Comparison of ENCODE assay signal across 10 cellular contexts in the genomic region with DNA sequence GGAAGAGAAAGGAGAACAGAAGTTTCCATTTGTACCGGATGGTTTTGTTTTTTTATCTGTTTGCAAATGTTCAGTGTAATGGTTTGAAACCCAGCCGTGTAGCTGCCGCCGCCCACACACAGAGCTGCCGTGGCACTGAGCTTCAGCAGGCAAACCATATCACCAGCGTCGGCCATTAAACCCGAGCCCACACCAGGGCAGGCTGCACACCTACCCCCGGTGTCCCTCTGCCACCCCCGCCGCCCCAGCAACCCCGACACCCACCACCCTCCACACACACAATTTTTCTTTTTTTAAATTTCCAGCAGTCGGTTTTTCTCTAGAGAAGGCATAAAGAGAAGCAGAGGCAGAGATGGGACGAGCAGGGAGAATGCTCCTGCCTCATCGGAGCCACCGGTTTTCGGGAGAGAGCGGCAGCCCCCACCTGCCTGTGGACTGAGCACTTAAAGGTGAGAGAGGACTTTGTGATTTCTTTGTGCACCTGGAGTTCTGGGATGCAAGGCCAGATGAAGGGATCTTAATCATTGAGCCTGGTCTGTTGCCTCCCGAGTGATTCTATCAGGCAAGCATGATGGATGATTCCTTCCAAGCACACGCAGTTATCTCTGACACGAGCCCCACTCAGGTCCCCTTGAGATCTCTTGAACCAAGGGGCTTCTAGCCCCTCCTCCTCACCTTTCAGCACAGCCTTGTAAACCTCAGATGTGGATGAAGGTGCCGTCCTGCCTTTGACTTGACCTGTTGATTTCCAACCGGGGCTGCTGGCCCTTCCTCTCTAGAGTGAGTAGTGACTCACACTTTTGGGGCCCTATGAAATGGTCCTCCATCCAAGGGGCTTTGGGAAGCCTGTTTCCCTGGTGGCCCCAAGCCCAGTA. TPM values are rescaled to one million over a fixed set of nuclear protein-coding genes. Genes with fewer than 3 reads are reported as not detected.
DNase-seq lines count a peak whose midpoint lies in the region; ATAC-seq and TF ChIP-seq lines count a peak whose summit lies in the region.
"Had no signal": no experiment of that assay in that cellular context is flagged by ENCODE, and none has a peak within 500 bp of the region (broad histone marks: within the 10 kb centered on the region; RNA-seq: fewer than 3 reads in every experiment).

No MANE protein-coding gene starts in this region.

- no peaks in the 10 kb centered on the region for H3K9me3 ChIP-seq in CD8-positive, alpha-beta memory T cell (ENCODE audit: low read length)
- H3K9me3 ChIP-seq in heart left ventricle (no peaks in the 10 kb centered on the region), A673 (ENCODE audit: low read depth, low read length, poor library complexity, severe bottlenecking) (no peaks in the 10 kb centered on the region)

- peak overlapping the region; percentile 73 for H3K27ac ChIP-seq in CD8-positive, alpha-beta memory T cell (ENCODE audit: low read depth, low read length)
- peak overlapping the region in 9 of 12 donors; percentile 11 to 74 (median 62) for H3K27ac ChIP-seq in heart left ventricle
- no peak overlapping the region for H3K27ac ChIP-seq in A673 (ENCODE audit: low read depth, low read length, poor library complexity, severe bottlenecking)

- H3K27me3 Mint-ChIP-seq in CD8-positive, alpha-beta memory T cell = peaks cover 0 to 1% of the 10 kb centered on the region in 2 donors
- H3K27me3 Mint-ChIP-seq in type B pancreatic cell = peaks cover 4% of the 10 kb centered on the region

- no peak for TF ChIP-seq POLR2A in heart left ventricle (IDR thresholded peaks at IDR 0.05)

- no peaks in the 10 kb centered on the region for H3K9me3 Mint-ChIP-seq in CD8-positive, alpha-beta memory T cell
- H3K9me3 Mint-ChIP-seq in type B pancreatic cell = no peaks in the 10 kb centered on the region

- peaks cover 73 to 76% (median 74%) of the 10 kb centered on the region in 3 donors for H3K4me1 Mint-ChIP-seq in CD8-positive, alpha-beta memory T cell
- H3K4me1 Mint-ChIP-seq in type B pancreatic cell (ENCODE audit: unreplicated experiment) = peaks cover 17% of the 10 kb centered on the region

- peak overlapping the region; percentile 87 to 97 (median 91) for H3K4me3 Mint-ChIP-seq in CD8-positive, alpha-beta memory T cell
- H3K4me3 Mint-ChIP-seq in type B pancreatic cell = no peak overlapping the region

- peak overlapping the region; percentile 94 to 100 (median 98) for H3K27ac Mint-ChIP-seq in CD8-positive, alpha-beta memory T cell
- no peak overlapping the region for H3K27ac Mint-ChIP-seq in type B pancreatic cell

- TF ChIP-seq CTCF in heart left ventricle (IDR thresholded peaks at IDR 0.05) = no peak
- no peak for TF ChIP-seq CTCF in A673 (conservative IDR thresholded peaks at IDR 0.05; ENCODE audit: low read depth, low read length)
- no peak for TF ChIP-seq CTCF in type B pancreatic cell (conservative IDR thresholded peaks at IDR 0.05)

- peak in 2 of 4 donors; percentile 16 to 42 for ATAC-seq in heart left ventricle
- ATAC-seq in HG03442 (IDR thresholded peaks at IDR 0.05; ENCODE audit: unreplicated experiment) = no peak

- 66 to 72% (median 68%) methylated on average over 23 of the region's 23 CpGs for WGBS in heart left ventricle, 4 donors

- peaks cover 73% of the 10 kb centered on the region for H3K4me1 ChIP-seq in CD8-positive, alpha-beta memory T cell (ENCODE audit: insufficient read depth, low read length)
- H3K4me1 ChIP-seq in heart left ventricle (peaks cover 4 to 48% (median 29%) of the 10 kb centered on the region in 12 donors), A673 (ENCODE audit: insufficient read depth, low read length, poor library complexity, severe bottlenecking) (no peaks in the 10 kb centered on the region)

- peak in 3 of 5 donors; percentile 49 to 74 (median 66) for DNase-seq in CD8-positive, alpha-beta memory T cell
- DNase-seq in activated T-cell treated with anti-CD3 and anti-CD28 coated beads for 48 hours (ENCODE audit: low read depth) = peak; percentile 70
- no peak for DNase-seq in heart left ventricle
- peak; percentile 31 for DNase-seq in stimulated activated CD8-positive, alpha-beta memory T cell treated with anti-CD3 and anti-CD28 coated beads, Interleukin-12 subunit alpha, Interleukin-12 subunit beta, amount 100 ng/mL, for 24 hours (ENCODE audit: extremely low read depth)
- no peak for DNase-seq in A673 (ENCODE audit: low spot score)
- DNase-seq in type B pancreatic cell (ENCODE audit: extremely low spot score, unreplicated experiment) = no peak
- no peak for DNase-seq in NCI-H2081 treated with DMSO at 0.1 percent for 48 hours (lab: John Stamatoyannopoulos, UW)
- DNase-seq: effector CD8-positive, alpha-beta T cell had no signal

- POLR2A ChIA-PET in CD8-positive, alpha-beta memory T cell (lab: Charles Lee) = interaction anchor here (0.8 to 2.8 kb wide), 12 partner anchors 13 to 114 kb away, joined by 3 to 19 read pairs (median 4); a partner anchor contains a TSS
- POLR2A ChIA-PET in A673 (lab: Charles Lee; ENCODE audit: low non-redundant PET) = no interaction called here

- H3K36me3 ChIP-seq in CD8-positive, alpha-beta memory T cell (ENCODE audit: insufficient read depth, low read length) = no peaks in the 10 kb centered on the region
- no peaks in the 10 kb centered on the region for H3K36me3 ChIP-seq in heart left ventricle
- no peaks in the 10 kb centered on the region for H3K36me3 ChIP-seq in A673 (ENCODE audit: insufficient read depth, low read length, poor library complexity, severe bottlenecking)

- H3K36me3 Mint-ChIP-seq in CD8-positive, alpha-beta memory T cell = peaks cover 7 to 16% (median 7%) of the 10 kb centered on the region in 3 donors
- no peaks in the 10 kb centered on the region for H3K36me3 Mint-ChIP-seq in type B pancreatic cell

- CTCF ChIA-PET in CD8-positive, alpha-beta memory T cell (lab: Charles Lee) = interaction anchor here (0.9 to 2.1 kb wide), 6 partner anchors 17 to 76 kb away, joined by 3 to 10 read pairs (median 4); a partner anchor contains a TSS
- CTCF ChIA-PET in A673 (lab: Charles Lee) = no interaction called here

- H3K4me3 ChIP-seq in CD8-positive, alpha-beta memory T cell (ENCODE audit: low read length) = peak overlapping the region; percentile 70
- H3K4me3 ChIP-seq in heart left ventricle (peak overlapping the region in 2 of 12 donors; percentile 17 to 36), A673 (ENCODE audit: low read depth, low read length, poor library complexity, severe bottlenecking) (no peak overlapping the region)

- intact Hi-C loops in heart left ventricle (cut with DNase I) = loop anchor here in 1 of 10 donors (5.0 kb wide), 1 partner anchor 76 kb away; no protein-coding TSS in a partner anchor
- intact Hi-C loops in A673 (cut with micrococcal nuclease; ENCODE audit: unreplicated experiment) = no loop called here

- H3K27me3 ChIP-seq in CD8-positive, alpha-beta memory T cell (ENCODE audit: insufficient read depth, low read length, poor library complexity, severe bottlenecking) = no peaks in the 10 kb centered on the region
- H3K27me3 ChIP-seq in heart left ventricle (no peaks in the 10 kb centered on the region), A673 (replicated peaks; ENCODE audit: insufficient read depth, low read depth, low read length, poor library complexity) (peaks cover 3% of the 10 kb centered on the region)

- no TSS peak for BruUV-seq in A673 (replicated peaks; lab: Mats Ljungman, UMichigan)

RNA-seq across cellular contexts. Expression of a gene that starts 17.5 kb away (rescaled TPM):
- total RNA-seq in CD8-positive, alpha-beta memory T cell = 1 to 10 TPM; 6.4 to 6.9 TPM
- polyA plus RNA-seq in CD8-positive, alpha-beta memory T cell = 12.1 TPM
- total RNA-seq in heart left ventricle = under 1 TPM in 7 of 9 donors, not detected in 2; 0.02 to 0.77 (median 0.07) TPM
- polyA plus RNA-seq in heart left ventricle = under 1 TPM; 0.04 to 0.06 TPM
- not detected in 2 replicates for total RNA-seq in A673 (2021)
- total RNA-seq in type B pancreatic cell (ENCODE audit: low replicate concordance) = not detected in 2 replicates
- total RNA-seq: M059J had no signal

Comparison
In these comparisons a context has a peak if more than half of its experiments do, and no peak if none do; other contexts are left out.
1. DNase-seq: peak in CD8-positive, alpha-beta memory T cell (3 of 5), activated T-cell treated with anti-CD3 and anti-CD28 coated beads for 48 hours (single experiment) and stimulated activated CD8-positive, alpha-beta memory T cell treated with anti-CD3 and anti-CD28 coated beads, Interleukin-12 subunit alpha, Interleukin-12 subunit beta, amount 100 ng/mL, for 24 hours (single experiment); none in heart left ventricle (0 of 5), A673 (single experiment), type B pancreatic cell (single experiment) and NCI-H2081 treated with DMSO at 0.1 percent for 48 hours (single experiment).